In genomic region chr7:135745702-135746312, GRCh38 we compare ENCODE assay signal across 11 cellular contexts. TPM values are rescaled to one million over a fixed set of nuclear protein-coding genes. Genes with fewer than 3 reads are reported as not detected.
DNase-seq lines count a peak whose midpoint lies in the region; ATAC-seq, FAIRE-seq and TF ChIP-seq lines count a peak whose summit lies in the region.
"Had no signal": no experiment of that assay in that cellular context is flagged by ENCODE, and none has a peak within 500 bp of the region (broad histone marks: within the 10 kb centered on the region; RNA-seq: fewer than 3 reads in every experiment).

No MANE protein-coding gene starts in this region.

- H3K36me3 Mint-ChIP-seq in Calu3 (ENCODE audit: insufficient read depth, unreplicated experiment), result no peaks in the 10 kb centered on the region
- no peaks in the 10 kb centered on the region for H3K36me3 Mint-ChIP-seq in Caco-2 (ENCODE audit: insufficient read depth, unreplicated experiment)
- no peaks in the 10 kb centered on the region for H3K36me3 Mint-ChIP-seq in activated naive CD4-positive, alpha-beta T cell treated with anti-CD3 and anti-CD28 coated beads for 36 hours (ENCODE audit: low read depth)

- H3K27ac ChIP-seq in transverse colon, result peak overlapping the region; percentile 17 to 54 (median 44)

- in situ Hi-C loops in transverse colon (cut with MboI; ENCODE audit: low pct_ligation_motif_present in 1 of 4, low pct_unique_long_range_greater_than_20kb in 1 of 4, low sequenced_read_pairs in 3 of 4), result no loop called here

- CTCF ChIA-PET in Calu3 (lab: Charles Lee) (no interaction called here), Caco-2 (lab: Charles Lee) (no interaction called here)
- CTCF ChIA-PET in activated naive CD4-positive, alpha-beta T cell treated with anti-CD3 and anti-CD28 coated beads for 36 hours (lab: Charles Lee), result no interaction called here

- H3K4me1 Mint-ChIP-seq in Calu3 (ENCODE audit: low read depth, unreplicated experiment) (no peaks in the 10 kb centered on the region), Caco-2 (ENCODE audit: low read depth, unreplicated experiment) (no peaks in the 10 kb centered on the region)
- H3K4me1 Mint-ChIP-seq in activated naive CD4-positive, alpha-beta T cell treated with anti-CD3 and anti-CD28 coated beads for 36 hours (ENCODE audit: low read depth), result no peaks in the 10 kb centered on the region

- intact Hi-C loops in transverse colon (cut with DNase I; ENCODE audit: low total_unique reads) (no loop called here), Calu3 (cut with micrococcal nuclease; ENCODE audit: unreplicated experiment) (no loop called here), Caco-2 (cut with micrococcal nuclease; ENCODE audit: unreplicated experiment) (loop anchor here (2.0 kb wide), 1 partner anchor 73 kb away; no protein-coding TSS in a partner anchor)
- intact Hi-C loops in activated naive CD4-positive, alpha-beta T cell treated with anti-CD3 and anti-CD28 coated beads for 36 hours (cut with micrococcal nuclease), result no loop called here

- H3K27me3 Mint-ChIP-seq in Calu3 (ENCODE audit: unreplicated experiment) (peaks cover 59% of the 10 kb centered on the region), Caco-2 (ENCODE audit: insufficient read depth, unreplicated experiment) (no peaks in the 10 kb centered on the region)
- peaks cover 2% of the 10 kb centered on the region for H3K27me3 Mint-ChIP-seq in activated naive CD4-positive, alpha-beta T cell treated with anti-CD3 and anti-CD28 coated beads for 36 hours (ENCODE audit: low read depth)

- H3K4me3 Mint-ChIP-seq in Calu3 (ENCODE audit: low read depth, unreplicated experiment) (no peak overlapping the region), Caco-2 (ENCODE audit: unreplicated experiment) (no peak overlapping the region)
- H3K4me3 Mint-ChIP-seq in activated naive CD4-positive, alpha-beta T cell treated with anti-CD3 and anti-CD28 coated beads for 36 hours, result no peak overlapping the region

- DNase-seq in MG63 (peak; percentile 87), bronchial epithelial cell (ENCODE audit: low read depth) (peak; percentile 78), left lobe of liver (ENCODE audit: low spot score) (peak; percentile 49), transverse colon (peak; percentile 34), Calu3 (no peak), SW480 (ENCODE audit: low spot score) (no peak), Caco-2 (no peak)
- DNase-seq in activated naive CD4-positive, alpha-beta T cell treated with anti-CD3 and anti-CD28 coated beads for 36 hours, result no peak

- TF ChIP-seq EP300 in transverse colon (IDR thresholded peaks at IDR 0.05; ENCODE audit: low read depth), result no peak

- no peaks in the 10 kb centered on the region for H3K9me3 Mint-ChIP-seq in Calu3 (ENCODE audit: low read depth, unreplicated experiment)
- H3K9me3 Mint-ChIP-seq in Caco-2 (ENCODE audit: unreplicated experiment), result no peaks in the 10 kb centered on the region
- H3K9me3 Mint-ChIP-seq in activated naive CD4-positive, alpha-beta T cell treated with anti-CD3 and anti-CD28 coated beads for 36 hours, result no peaks in the 10 kb centered on the region

- no peak overlapping the region for H3K27ac Mint-ChIP-seq in Calu3 (ENCODE audit: unreplicated experiment)
- no peak overlapping the region for H3K27ac Mint-ChIP-seq in Caco-2 (ENCODE audit: unreplicated experiment)
- no peak overlapping the region for H3K27ac Mint-ChIP-seq in activated naive CD4-positive, alpha-beta T cell treated with anti-CD3 and anti-CD28 coated beads for 36 hours

- H3K36me3 ChIP-seq in MG63, result no peaks in the 10 kb centered on the region
- no peaks in the 10 kb centered on the region for H3K36me3 ChIP-seq in bronchial epithelial cell (ENCODE audit: control insufficient read depth, insufficient read depth, low read length)
- no peaks in the 10 kb centered on the region for H3K36me3 ChIP-seq in transverse colon
- H3K36me3 ChIP-seq in Caco-2 (ENCODE audit: control insufficient read depth, insufficient read depth, low read length), result no peaks in the 10 kb centered on the region
- H3K36me3 ChIP-seq: HAP-1 had no signal

- BruUV-seq in Calu3 (replicated peaks; lab: Mats Ljungman, UMichigan) (no TSS peak), Caco-2 (replicated peaks; lab: Mats Ljungman, UMichigan) (no TSS peak)

- POLR2A ChIA-PET in Caco-2 (lab: Charles Lee), result no interaction called here

- H3K4me3 ChIP-seq in MG63, result peak overlapping the region; percentile 7
- H3K4me3 ChIP-seq in bronchial epithelial cell (ENCODE audit: low read depth, low read length), result no peak overlapping the region
- H3K4me3 ChIP-seq in transverse colon, result no peak overlapping the region
- no peak overlapping the region for H3K4me3 ChIP-seq in Caco-2 (ENCODE audit: low read depth, low read length)
- H3K4me3 ChIP-seq: HAP-1 had no signal

- no peak for FAIRE-seq in bronchial epithelial cell (lab: Jason Lieb, UNC)

- peak; percentile 71 for ATAC-seq in left lobe of liver

- no peak for TF ChIP-seq POLR2A in transverse colon (IDR thresholded peaks at IDR 0.05)

- H3K4me1 ChIP-seq in transverse colon (no peaks in the 10 kb centered on the region), Caco-2 (peaks cover 3% of the 10 kb centered on the region; the same call in 1 of the 2 replicates)
- H3K4me1 ChIP-seq: HAP-1 had no signal

- 65 to 67% methylated on average over 9 of the region's 9 CpGs for WGBS in transverse colon (ENCODE audit: low coverage in 1 of 2), 2 donors

- H3K27me3 ChIP-seq in MG63 (no peaks in the 10 kb centered on the region), bronchial epithelial cell (ENCODE audit: control insufficient read depth, insufficient read depth, low read length) (no peaks in the 10 kb centered on the region), transverse colon (no peaks in the 10 kb centered on the region), Caco-2 (replicated peaks; ENCODE audit: control insufficient read depth, insufficient read depth, low read length) (no peaks in the 10 kb centered on the region)

- TF ChIP-seq CTCF in bronchial epithelial cell (IDR thresholded peaks at IDR 0.05; ENCODE audit: insufficient read depth, low read length, severe bottlenecking) (no peak), transverse colon (IDR thresholded peaks at IDR 0.05) (no peak), Calu3 (IDR thresholded peaks at IDR 0.05; ENCODE audit: unreplicated experiment) (no peak), Caco-2 (IDR thresholded peaks at IDR 0.05; ENCODE audit: insufficient read depth in 1 of 2, low read depth in 1 of 2, low read length in 1 of 2, severe bottlenecking in 1 of 2, unreplicated experiment in 1 of 2) (no peak)

- H3K9me3 ChIP-seq in MG63, result no peaks in the 10 kb centered on the region
- no peaks in the 10 kb centered on the region for H3K9me3 ChIP-seq in transverse colon
- no peaks in the 10 kb centered on the region for H3K9me3 ChIP-seq in Caco-2
- H3K9me3 ChIP-seq: HAP-1 had no signal

RNA-seq across cellular contexts. Expression of gene FAM180A, which starts 2.8 kb away (rescaled TPM):
- 3.8 and 6.8 TPM in 2 replicates for total RNA-seq in MG63 (2014; rRNA removed; shearing (Covaris generic); ENCODE audit: low replicate concordance)
- total RNA-seq in bronchial epithelial cell (0.26 TPM in 1 of 2 replicates, not detected in the other), left lobe of liver (4.8 TPM), transverse colon (1 to 10 TPM in 2 of 4 donors, not detected in 2; 1.2 to 3.8 TPM), Calu3 (2022) (not detected in 2 replicates), Caco-2 (2022) (not detected in 2 replicates)
- not detected for total RNA-seq in activated naive CD4-positive, alpha-beta T cell treated with anti-CD3 and anti-CD28 coated beads for 36 hours
- total RNA-seq: activated CD8-positive, alpha-beta memory T cell treated with anti-CD3 and anti-CD28 coated beads for 36 hours; temporal lobe had no signal

RNA-seq across cellular contexts. Expression of gene SLC13A4, which starts 17.8 kb away (rescaled TPM):
- total RNA-seq in MG63 (2014; rRNA removed; shearing (Covaris generic); ENCODE audit: low replicate concordance), result 0.05 TPM in 1 of 2 replicates, not detected in the other
- total RNA-seq in bronchial epithelial cell, result under 0.01 and 0.26 TPM in 2 replicates
- total RNA-seq in left lobe of liver, result 0.35 TPM
- total RNA-seq in transverse colon, result 10 to 100 TPM in 1 of 4 donors, 1 to 10 TPM in 1, not detected in 2; 3.0 to 15.3 TPM
- total RNA-seq in Calu3 (2022), result not detected in 2 replicates
- total RNA-seq in Caco-2 (2022), result not detected in 2 replicates
- not detected for total RNA-seq in activated naive CD4-positive, alpha-beta T cell treated with anti-CD3 and anti-CD28 coated beads for 36 hours
- total RNA-seq: activated CD8-positive, alpha-beta memory T cell treated with anti-CD3 and anti-CD28 coated beads for 36 hours had no signal

Comparison
In these comparisons a context has a peak if more than half of its experiments do, and no peak if none do; other contexts are left out.
1. DNase-seq: peak in MG63 (single experiment), bronchial epithelial cell (single experiment), left lobe of liver (single experiment) and transverse colon (single experiment); none in Calu3 (single experiment), SW480 (single experiment), Caco-2 (0 of 2) and activated naive CD4-positive, alpha-beta T cell treated with anti-CD3 and anti-CD28 coated beads for 36 hours (single experiment).